Comparison of ENCODE assay signal across 25 cellular contexts in the genomic region with DNA sequence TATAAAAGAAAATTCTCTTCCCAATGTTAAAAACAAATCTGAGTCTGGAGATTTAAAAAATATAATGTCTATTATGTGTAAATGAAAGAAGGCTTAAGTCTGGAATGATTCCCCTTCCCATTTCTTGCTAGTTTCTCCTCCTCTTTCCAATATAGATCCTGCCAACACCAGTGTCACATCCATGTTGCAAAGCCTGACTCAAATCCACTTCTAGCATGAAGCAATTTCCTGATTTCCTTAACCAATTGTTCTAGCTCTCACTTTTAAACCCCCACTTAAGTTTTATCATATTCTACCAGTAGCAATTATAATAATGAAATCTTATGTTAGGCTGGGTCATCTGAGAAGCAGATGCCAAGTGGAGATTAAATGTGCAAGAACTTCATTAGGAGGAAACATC.
"Had no signal": no experiment of that assay in that cellular context is flagged by ENCODE, and none has a peak within 500 bp of the region (broad histone marks: within the 10 kb centered on the region; RNA-seq: fewer than 3 reads in every experiment).

No MANE protein-coding gene starts in this region.

- DNase-seq: activated CD4-positive, alpha-beta memory T cell treated with anti-CD3 and anti-CD28 coated beads for 36 hours; activated CD4-positive, alpha-beta T cell treated with anti-CD3 and anti-CD28 coated beads for 36 hours; activated CD4-positive, alpha-beta T cell treated with anti-CD3 and anti-CD28 coated beads, Interleukin-2, amount 10 ng/mL, durations not matched to agents 24 days and 14 days; activated CD4-positive, CD25-positive, alpha-beta regulatory T cell; activated CD4-positive, CD25-positive, alpha-beta regulatory T cell treated with anti-CD3 and anti-CD28 coated beads, Interleukin-2, amount 50 U/mL, for 72 hours; activated CD8-positive, alpha-beta memory T cell treated with anti-CD3 and anti-CD28 coated beads, Interleukin-2, amount 10 ng/mL, durations not matched to agents 7 days and 5 days; activated CD8-positive, alpha-beta memory T cell treated with anti-CD3 and anti-CD28 coated beads, Interleukin-2, amount 50 U/mL, for 4 hours; activated CD8-positive, alpha-beta T cell treated with anti-CD3 and anti-CD28 coated beads, Interleukin-2, amount 10 ng/mL, durations not matched to agents 7 days and 5 days; activated effector memory CD4-positive, alpha-beta T cell treated with anti-CD3 and anti-CD28 coated beads, Interleukin-2, amount 50 U/mL, for 16 hours; activated naive CD4-positive, alpha-beta T cell treated with anti-CD3 and anti-CD28 coated beads for 36 hours; activated naive CD8-positive, alpha-beta T cell treated with anti-CD3 and anti-CD28 coated beads, Interleukin-2, amount 10 ng/mL, durations not matched to agents 7 days and 5 days; activated T-cell treated with anti-CD3 and anti-CD28 coated beads, Interleukin-2, amount 50 U/mL, for 1 hour; activated T-cell treated with anti-CD3 and anti-CD28 coated beads, Interleukin-2, amount 50 U/mL, for 48 hours; caudate nucleus; cortex of kidney; dermis blood vessel endothelial cell; effector CD4-positive, alpha-beta T cell; effector memory CD8-positive, alpha-beta T cell; foreskin keratinocyte; gastrocnemius medialis; heart right ventricle; T-helper 2 cell had no signal

- H3K27me3 ChIP-seq: ascending aorta, breast epithelium, foreskin keratinocyte had no signal

- H3K4me3 ChIP-seq: ascending aorta, breast epithelium, gastrocnemius medialis, heart right ventricle had no signal

- FAIRE-seq: colon had no signal

- H3K9me3 ChIP-seq: ascending aorta, gastrocnemius medialis had no signal

- ATAC-seq: activated CD4-positive, alpha-beta T cell treated with anti-CD3 and anti-CD28 coated beads for 36 hours; activated CD8-positive, alpha-beta memory T cell treated with anti-CD3 and anti-CD28 coated beads, Interleukin-2, amount 10 ng/mL, durations not matched to agents 7 days and 5 days; activated CD8-positive, alpha-beta T cell treated with anti-CD3 and anti-CD28 coated beads, Interleukin-2, amount 10 ng/mL, durations not matched to agents 7 days and 5 days; effector memory CD8-positive, alpha-beta T cell; gastrocnemius medialis; heart right ventricle had no signal

- H3K27ac ChIP-seq: ascending aorta, breast epithelium, gastrocnemius medialis, heart right ventricle had no signal

- H3K36me3 ChIP-seq: ascending aorta, breast epithelium, gastrocnemius medialis, heart right ventricle had no signal

- H3K4me1 ChIP-seq: ascending aorta, breast epithelium, gastrocnemius medialis, heart right ventricle had no signal
